1 cellular context compared by ENCODE assay signal in genomic region chr11:34105079-34105956, GRCh38.
TF ChIP-seq lines count a peak whose summit lies in the region.

Gene NAT10 (plus strand): TSS chr11:34105629. CDS start chr11:34108226, 2,597 bp downstream.

TF ChIP-seq in K562, 482 proteins besides CTCF, POLR2A, EP300 and RAD21 (continued from another document and continues in another):
- peak in 2 of 3 experiments; percentile 68 to 84 for TF ChIP-seq YY1 (IDR thresholded peaks at IDR 0.05; ENCODE audit: borderline replicate concordance in 1 of 3, control insufficient read depth in 1 of 3, extremely low read depth in 1 of 3, insufficient read depth in 3 of 3, insufficient read length in 1 of 3, insufficient replicate concordance in 2 of 3, low read depth in 1 of 3, low read length in 2 of 3)
- peak; percentile 66; the same call in 1 of the 2 replicates for TF ChIP-seq E2F1 (CRISPR knock-in tag; IDR thresholded peaks at IDR 0.05)
- peak; percentile 67; the same call in 1 of the 2 replicates for TF ChIP-seq GMEB1 (CRISPR knock-in tag; IDR thresholded peaks at IDR 0.05)
- TF ChIP-seq ZNF24 (IDR thresholded peaks at IDR 0.05) = peak; percentile 25; the same call in 1 of the 2 replicates
- peak; percentile 41 for TF ChIP-seq TEAD4 (IDR thresholded peaks at IDR 0.05; ENCODE audit: low read length)
- no peak for TF ChIP-seq TEAD4 (CRISPR knock-in tag; IDR thresholded peaks at IDR 0.05; ENCODE audit: borderline replicate concordance)
- no peak for TF ChIP-seq TSHZ1 (CRISPR knock-in tag; IDR thresholded peaks at IDR 0.05)
- TF ChIP-seq ILK (tag; IDR thresholded peaks at IDR 0.05; ENCODE audit: borderline replicate concordance, low read depth) = no peak
- 0 out of 2 replicates have a peak, but pooled peaks have one; percentile 59 for TF ChIP-seq ZNF324 (CRISPR knock-in tag; IDR thresholded peaks at IDR 0.05)
- peak; percentile 20; the same call in 1 of the 2 replicates for TF ChIP-seq ZFP30 (CRISPR knock-in tag; IDR thresholded peaks at IDR 0.05; ENCODE audit: borderline replicate concordance)
- TF ChIP-seq TFE3 (CRISPR knock-in tag; IDR thresholded peaks at IDR 0.05) = peak; percentile 1; the same call in 1 of the 2 replicates
- TF ChIP-seq ZNF407 (IDR thresholded peaks at IDR 0.05; ENCODE audit: low read depth) = peak; percentile 92
- no peak for TF ChIP-seq MECOM (CRISPR knock-in tag; IDR thresholded peaks at IDR 0.05)
- TF ChIP-seq SPI1 (IDR thresholded peaks at IDR 0.05; ENCODE audit: borderline replicate concordance, low read depth, low read length) = 0 out of 2 replicates have a peak, but pooled peaks have one; percentile 27
- no peak for TF ChIP-seq ZSCAN29 (IDR thresholded peaks at IDR 0.05)
- TF ChIP-seq ESRRB (CRISPR knock-in tag; IDR thresholded peaks at IDR 0.05; ENCODE audit: borderline replicate concordance) = 0 out of 2 replicates have a peak, but pooled peaks have one; percentile 34
- TF ChIP-seq FOXK1 (CRISPR knock-in tag; IDR thresholded peaks at IDR 0.05; ENCODE audit: borderline replicate concordance) = no peak
- TF ChIP-seq GABPB1 (CRISPR knock-in tag; IDR thresholded peaks at IDR 0.05) = peak; percentile 87
- no peak for TF ChIP-seq RBM34 (IDR thresholded peaks at IDR 0.05; ENCODE audit: borderline replicate concordance, insufficient read depth, low read length)
- peak; percentile 98 for TF ChIP-seq RBM22 (IDR thresholded peaks at IDR 0.05; ENCODE audit: low read depth, low read length, poor library complexity, severe bottlenecking)
- TF ChIP-seq PTRF (tag; IDR thresholded peaks at IDR 0.05) = no peak
- TF ChIP-seq MCM5 (IDR thresholded peaks at IDR 0.05; ENCODE audit: low read depth) = no peak
- peak; percentile 82 for TF ChIP-seq ZNF561 (CRISPR knock-in tag; conservative IDR thresholded peaks at IDR 0.05)
- TF ChIP-seq CC2D1A (IDR thresholded peaks at IDR 0.05) = no peak
- TF ChIP-seq CHD2 (IDR thresholded peaks at IDR 0.05; ENCODE audit: low read depth, low read length) = peak; percentile 88
- no peak for TF ChIP-seq RBM14 (IDR thresholded peaks at IDR 0.05; ENCODE audit: borderline replicate concordance, insufficient read depth, low read depth, low read length)
- no peak for TF ChIP-seq LARP7 (IDR thresholded peaks at IDR 0.05)
